ENCODE assay signal across 20 cellular contexts in genomic region chr1:165449121-165449520, GRCh38. TPM values are rescaled to one million over a fixed set of nuclear protein-coding genes. Genes with fewer than 3 reads are reported as not detected.
"Had no signal": no experiment of that assay in that cellular context is flagged by ENCODE, and none has a peak within 500 bp of the region (broad histone marks: within the 10 kb centered on the region; RNA-seq: fewer than 3 reads in every experiment).

No MANE protein-coding gene starts in this region.

- H3K27ac Mint-ChIP-seq: T-cell; T-helper 1 cell treated with Interleukin-12 subunit alpha and Interleukin-12 subunit beta and Interleukin-4 antibody, amounts not matched to agents 30 μg/mL and 1 μg/mL, for 36 hours had no signal

- H3K4me1 Mint-ChIP-seq: T-cell had no signal

- H3K9me3 ChIP-seq: MG63, SK-N-SH had no signal

- DNase-seq: KBM-7, MG63, NCI-H1092, NCI-H1105 treated with DMSO at 0.1 percent for 48 hours, NCI-H1417 treated with DMSO at 0.1 percent for 48 hours, NCI-H146, NCI-H187 treated with DMSO at 0.1 percent for 48 hours, NCI-H2029 treated with DMSO at 0.1 percent for 48 hours, NCI-H2227 treated with DMSO at 0.1 percent for 48 hours, NCI-H526, Right ventricle myocardium superior, RPMI8226, SIG-M5, SK-N-SH, SW 1271, T-cell had no signal

- H3K9me3 Mint-ChIP-seq: T-cell; T-helper 1 cell treated with Interleukin-12 subunit alpha and Interleukin-12 subunit beta and Interleukin-4 antibody, amounts not matched to agents 30 μg/mL and 1 μg/mL, for 36 hours had no signal

- H3K4me3 ChIP-seq: MG63 had no signal

- H3K4me2 ChIP-seq: SK-N-SH had no signal

- H3K36me3 ChIP-seq: MG63 had no signal

- H3K36me3 Mint-ChIP-seq: T-cell had no signal

- H3K4me3 Mint-ChIP-seq: T-cell; T-helper 1 cell treated with Interleukin-12 subunit alpha and Interleukin-12 subunit beta and Interleukin-4 antibody, amounts not matched to agents 30 μg/mL and 1 μg/mL, for 36 hours had no signal

- H3K9ac ChIP-seq: SK-N-SH had no signal

- ATAC-seq: T-cell had no signal

RNA-seq across cellular contexts. Expression of gene RXRG, which starts 4.2 kb away (rescaled TPM):
- total RNA-seq: HT-29, LHCN-M2, NCI-H460, T-cell had no signal
- polyA plus RNA-seq: SK-N-SH had no signal
